In the genomic region with DNA sequence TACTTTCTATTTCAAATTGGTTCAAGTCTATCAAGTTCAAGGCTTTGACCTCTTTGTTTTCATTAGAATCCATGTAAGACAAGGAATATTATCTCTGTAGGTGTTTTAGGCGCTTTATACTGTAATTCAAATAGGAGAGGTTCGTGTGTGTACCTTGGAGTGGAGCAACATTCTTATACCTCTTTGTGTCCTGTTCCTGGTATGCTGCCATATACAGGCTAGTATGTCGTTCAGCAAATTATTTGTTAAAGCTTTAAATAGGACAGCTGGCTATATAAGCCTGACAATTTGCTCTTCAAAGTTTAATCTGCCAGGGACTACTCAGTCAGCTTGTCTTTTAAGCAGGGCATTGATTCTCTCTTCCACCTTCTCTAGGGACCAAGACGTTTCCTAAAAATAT, we compare ENCODE assay signal across 17 cellular contexts.
"Had no signal": no experiment of that assay in that cellular context is flagged by ENCODE, and none has a peak within 500 bp of the region (broad histone marks: within the 10 kb centered on the region; RNA-seq: fewer than 3 reads in every experiment).

No MANE protein-coding gene starts in this region.

- H3K4me1 Mint-ChIP-seq: activated naive CD8-positive, alpha-beta T cell treated with anti-CD3 and anti-CD28 coated beads, Interleukin-2, amount 50 U/mL, for 24 hours had no signal

- H3K9me3 Mint-ChIP-seq: activated naive CD8-positive, alpha-beta T cell treated with anti-CD3 and anti-CD28 coated beads, Interleukin-2, amount 50 U/mL, for 24 hours; natural killer cell had no signal

- H3K4me3 Mint-ChIP-seq: activated CD8-positive, alpha-beta T cell treated with anti-CD3 and anti-CD28 coated beads, Interleukin-2, amount 10 ng/mL, durations not matched to agents 7 days and 5 days; activated naive CD8-positive, alpha-beta T cell treated with anti-CD3 and anti-CD28 coated beads, Interleukin-2, amount 50 U/mL, for 24 hours; natural killer cell had no signal

- H3K36me3 Mint-ChIP-seq: natural killer cell had no signal

- DNase-seq: activated CD4-positive, alpha-beta T cell treated with anti-CD3 and anti-CD28 coated beads for 48 hours; activated CD8-positive, alpha-beta memory T cell treated with anti-CD3 and anti-CD28 coated beads, Interleukin-2, amount 50 U/mL, for 48 hours; activated CD8-positive, alpha-beta T cell treated with anti-CD3 and anti-CD28 coated beads, Interleukin-2, amount 10 ng/mL, durations not matched to agents 7 days and 5 days; activated naive CD4-positive, alpha-beta T cell treated with Interleukin-2 at 50 U/mL for 16 hours; activated naive CD8-positive, alpha-beta T cell treated with anti-CD3 and anti-CD28 coated beads, Interleukin-2, amount 50 U/mL, for 24 hours; foreskin melanocyte; head of caudate nucleus; left cardiac atrium; mucosa of descending colon; natural killer cell; psoas muscle; spleen; stimulated activated CD4-positive, alpha-beta T cell treated with anti-CD3 and anti-CD28 coated beads, Interleukin-2, amount 100 ng/mL, for 24 hours; stimulated activated naive CD4-positive, alpha-beta T cell; substantia nigra; transverse colon had no signal

- H3K27me3 Mint-ChIP-seq: activated naive CD8-positive, alpha-beta T cell treated with anti-CD3 and anti-CD28 coated beads, Interleukin-2, amount 50 U/mL, for 24 hours had no signal

- H3K27ac Mint-ChIP-seq: activated CD8-positive, alpha-beta T cell treated with anti-CD3 and anti-CD28 coated beads, Interleukin-2, amount 10 ng/mL, durations not matched to agents 7 days and 5 days; activated naive CD8-positive, alpha-beta T cell treated with anti-CD3 and anti-CD28 coated beads, Interleukin-2, amount 50 U/mL, for 24 hours; natural killer cell had no signal

- ATAC-seq: activated CD8-positive, alpha-beta T cell treated with anti-CD3 and anti-CD28 coated beads, Interleukin-2, amount 10 ng/mL, durations not matched to agents 7 days and 5 days; activated naive CD8-positive, alpha-beta T cell treated with anti-CD3 and anti-CD28 coated beads, Interleukin-2, amount 50 U/mL, for 24 hours; left cardiac atrium; mucosa of descending colon; natural killer cell; psoas muscle; sciatic nerve had no signal
